In the genomic region with DNA sequence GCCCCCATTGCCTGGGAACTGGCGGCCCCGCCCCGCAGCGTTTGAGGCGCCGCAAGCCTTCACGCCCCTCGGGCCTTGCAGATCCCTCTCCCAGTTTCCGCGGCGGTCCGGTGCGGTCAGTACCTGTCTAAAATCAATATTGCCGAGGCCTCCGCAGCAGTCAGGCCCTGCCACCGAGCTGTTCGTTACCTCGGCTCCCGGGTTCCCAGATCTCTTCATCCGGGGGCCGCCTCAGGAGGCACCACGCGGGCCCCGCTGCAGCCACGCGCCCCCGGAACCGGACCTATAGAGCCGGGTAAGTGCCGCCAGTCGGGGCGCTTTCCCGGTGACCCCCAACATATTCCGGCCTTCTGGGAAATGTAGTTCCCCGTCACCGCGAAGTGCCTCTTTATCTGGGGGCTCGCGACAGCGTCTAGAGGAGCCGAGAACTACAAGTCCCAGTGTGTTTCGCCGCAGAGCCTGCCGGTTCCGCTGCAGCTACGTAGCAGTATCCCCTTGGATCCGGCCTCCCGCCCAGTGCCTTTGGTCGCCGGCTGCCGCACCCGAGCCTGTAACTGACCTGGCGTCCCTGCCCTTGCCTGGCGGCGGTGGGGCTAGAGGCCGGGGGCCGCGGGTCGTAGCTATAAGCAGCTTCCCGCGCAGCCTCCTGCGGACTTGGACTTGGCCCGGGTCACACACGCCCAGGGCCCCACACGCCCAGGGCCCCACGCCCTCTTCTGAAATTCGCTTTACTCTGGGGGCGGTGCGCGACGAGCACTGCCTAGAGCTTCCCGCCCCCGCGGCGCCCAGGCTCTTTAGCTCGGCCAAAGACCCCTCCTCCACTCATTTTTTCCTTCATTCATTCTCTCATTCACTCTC, we compare ENCODE assay signal across 8 cellular contexts. TPM values are rescaled to one million over a fixed set of nuclear protein-coding genes. Genes with fewer than 3 reads are reported as not detected.
DNase-seq lines count a peak whose midpoint lies in the region; ATAC-seq and TF ChIP-seq lines count a peak whose summit lies in the region.

A gene with protein sequence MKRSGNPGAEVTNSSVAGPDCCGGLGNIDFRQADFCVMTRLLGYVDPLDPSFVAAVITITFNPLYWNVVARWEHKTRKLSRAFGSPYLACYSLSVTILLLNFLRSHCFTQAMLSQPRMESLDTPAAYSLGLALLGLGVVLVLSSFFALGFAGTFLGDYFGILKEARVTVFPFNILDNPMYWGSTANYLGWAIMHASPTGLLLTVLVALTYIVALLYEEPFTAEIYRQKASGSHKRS (minus strand): TSS at position 301 of the 858 bp plus-strand sequence. CDS start 82 bp downstream, at position 219.

- H3K9me2 ChIP-seq in OCI-LY1 (ENCODE audit: low read depth, low read length), result no peaks in the 10 kb centered on the region

- peaks cover 23% of the 10 kb centered on the region for H3K36me3 Mint-ChIP-seq in Calu3 (ENCODE audit: insufficient read depth, unreplicated experiment)
- H3K36me3 Mint-ChIP-seq in endothelial cell (ENCODE audit: low read depth, unreplicated experiment), result no peaks in the 10 kb centered on the region
- H3K36me3 Mint-ChIP-seq in mesothelial cell of epicardium, result peaks cover 7% of the 10 kb centered on the region

- H3K4me3 Mint-ChIP-seq in Calu3 (ENCODE audit: low read depth, unreplicated experiment), result peak within 1 kb of the TSS; percentile 84
- H3K4me3 Mint-ChIP-seq in endothelial cell (ENCODE audit: unreplicated experiment), result peak within 1 kb of the TSS; percentile 94
- peak within 1 kb of the TSS; percentile 88 for H3K4me3 Mint-ChIP-seq in mesothelial cell of epicardium

- H3K4me1 Mint-ChIP-seq in Calu3 (ENCODE audit: low read depth, unreplicated experiment) (peaks cover 16% of the 10 kb centered on the region), endothelial cell (ENCODE audit: unreplicated experiment) (peaks cover 14% of the 10 kb centered on the region), mesothelial cell of epicardium (peaks cover 22% of the 10 kb centered on the region)

- under 1% methylated on average over 76 of the region's 76 CpGs for WGBS in HUES64

- no peaks in the 10 kb centered on the region for H3K79me2 ChIP-seq in OCI-LY1 (ENCODE audit: insufficient read depth, low read length)

- intact Hi-C loops in Calu3 (cut with micrococcal nuclease; ENCODE audit: unreplicated experiment), result no loop called here

- H3K4me1 ChIP-seq in HUES64 (ENCODE audit: insufficient read depth, low read length) (no peaks in the 10 kb centered on the region), OCI-LY1 (ENCODE audit: insufficient read depth, low read length, severe bottlenecking) (peaks cover 20% of the 10 kb centered on the region)

- H3K9ac ChIP-seq in HUES64 (ENCODE audit: low read depth, low read length) (peak within 1 kb of the TSS; percentile 88), OCI-LY1 (ENCODE audit: low read length) (peak within 1 kb of the TSS; percentile 84)

- TF ChIP-seq CTCF in Calu3 (IDR thresholded peaks at IDR 0.05; ENCODE audit: unreplicated experiment), result no peak
- no peak for TF ChIP-seq CTCF in OCI-LY1 (IDR thresholded peaks at IDR 0.05; ENCODE audit: low read length)
- TF ChIP-seq CTCF in endothelial cell (IDR thresholded peaks at IDR 0.05; ENCODE audit: unreplicated experiment), result no peak
- TF ChIP-seq CTCF in mesothelial cell of epicardium (IDR thresholded peaks at IDR 0.05; ENCODE audit: unreplicated experiment), result no peak

- H3K27ac Mint-ChIP-seq in Calu3 (ENCODE audit: unreplicated experiment) (peak within 1 kb of the TSS; percentile 87), endothelial cell (ENCODE audit: unreplicated experiment) (peak within 1 kb of the TSS; percentile 87), mesothelial cell of epicardium (peak within 1 kb of the TSS; percentile 92)

- peak; percentile 86 for DNase-seq in Calu3
- peak; percentile 90 for DNase-seq in activated CD8-positive, alpha-beta memory T cell treated with anti-CD3 and anti-CD28 coated beads, Interleukin-2, amount 50 U/mL, for 4 hours
- peak; percentile 90 for DNase-seq in endothelial cell (ENCODE audit: low spot score)
- DNase-seq in mesothelial cell of epicardium (ENCODE audit: low spot score in 2 of 2, unreplicated experiment in 2 of 2), result peak; percentile 83 to 89
- DNase-seq in stimulated activated CD8-positive, alpha-beta memory T cell treated with anti-CD3 and anti-CD28 coated beads, Interleukin-15, amount 100 ng/mL, for 48 hours (ENCODE audit: low read depth in 2 of 2), result peak; percentile 89

- BruUV-seq in Calu3 (replicated peaks; lab: Mats Ljungman, UMichigan), result TSS peak; percentile 81

- H3K27ac ChIP-seq in HUES64 (ENCODE audit: low read depth, low read length) (peak within 1 kb of the TSS; percentile 88), OCI-LY1 (ENCODE audit: low read depth, low read length, poor library complexity, severe bottlenecking) (no peak within 1 kb of the TSS)

- CTCF ChIA-PET in Calu3 (lab: Charles Lee), result interaction anchor here (0.7 to 1.0 kb wide), 2 partner anchors 22 to 141 kb away, joined by 3 read pairs; no protein-coding TSS in a partner anchor

- ATAC-seq in GM21447 (IDR thresholded peaks at IDR 0.05; ENCODE audit: unreplicated experiment), result peak; percentile 94

- H2AFZ ChIP-seq in OCI-LY1 (ENCODE audit: low read length), result 0 out of 2 replicates have a peak within 1 kb of the TSS, but pooled peaks have one; percentile 86

- H4K20me1 ChIP-seq in OCI-LY1 (ENCODE audit: insufficient read depth, low read length), result no peaks in the 10 kb centered on the region

- H3K36me3 ChIP-seq in HUES64 (ENCODE audit: insufficient read depth, low read length) (no peaks in the 10 kb centered on the region), OCI-LY1 (ENCODE audit: insufficient read depth, low read length) (no peaks in the 10 kb centered on the region)

- H3K27me3 Mint-ChIP-seq in Calu3 (ENCODE audit: unreplicated experiment) (no peaks in the 10 kb centered on the region), endothelial cell (ENCODE audit: unreplicated experiment) (peaks cover 9% of the 10 kb centered on the region), mesothelial cell of epicardium (ENCODE audit: low read depth) (no peaks in the 10 kb centered on the region)

- no peaks in the 10 kb centered on the region for H3F3A ChIP-seq in OCI-LY1 (ENCODE audit: insufficient read depth, low read length)

- H3K4me3 ChIP-seq in HUES64 (ENCODE audit: low read length), result peak within 1 kb of the TSS; percentile 72
- H3K4me3 ChIP-seq in OCI-LY1 (ENCODE audit: low read depth, low read length, poor library complexity, severe bottlenecking), result peak within 1 kb of the TSS; percentile 85

- H3K4me2 ChIP-seq in OCI-LY1 (ENCODE audit: low read length), result peak within 1 kb of the TSS; percentile 98

- H3K9me3 Mint-ChIP-seq in Calu3 (ENCODE audit: low read depth, unreplicated experiment) (no peaks in the 10 kb centered on the region), endothelial cell (ENCODE audit: unreplicated experiment) (no peaks in the 10 kb centered on the region), mesothelial cell of epicardium (peaks cover 7% of the 10 kb centered on the region)

- H3K27me3 ChIP-seq in HUES64 (ENCODE audit: insufficient read depth, low read length), result no peaks in the 10 kb centered on the region
- no peaks in the 10 kb centered on the region for H3K27me3 ChIP-seq in OCI-LY1 (ENCODE audit: insufficient read depth, low read length)

- H3K9me3 ChIP-seq in HUES64 (ENCODE audit: insufficient read depth, low read depth, low read length), result no peaks in the 10 kb centered on the region
- no peaks in the 10 kb centered on the region for H3K9me3 ChIP-seq in OCI-LY1 (ENCODE audit: low read length)

RNA-seq across cellular contexts. Expression of the gene that starts here (rescaled TPM):
- 20.2 and 25.6 TPM in 2 replicates for total RNA-seq in Calu3 (2022)
- 38.3 TPM for polyA plus RNA-seq in HUES64 (2013, experiment 1 of 2)
- polyA plus RNA-seq in HUES64 (2013, experiment 2 of 2), result 41.4 TPM
- 29.7 TPM for total RNA-seq in endothelial cell (ENCODE audit: unreplicated experiment)
- 37.0 to 41.9 TPM (median 37.5 TPM) in 3 replicates for total RNA-seq in mesothelial cell of epicardium
